Comparison of ENCODE assay signal across 8 cellular contexts in genomic region chr12:109880049-109880931, GRCh38. TPM values are rescaled to one million over a fixed set of nuclear protein-coding genes. Genes with fewer than 3 reads are reported as not detected.
DNase-seq lines count a peak whose midpoint lies in the region; ATAC-seq and TF ChIP-seq lines count a peak whose summit lies in the region.

Gene GLTP, minus strand, starts transcription at chr12:109880541. Its CDS starts 167 bp downstream, at chr12:109880374.

- H3K27me3 ChIP-seq in Caco-2 (replicated peaks; ENCODE audit: control insufficient read depth, insufficient read depth, low read length) (no peaks in the 10 kb centered on the region; the same call in 1 of the 2 replicates), HUES48 (ENCODE audit: control insufficient read depth, insufficient read depth, low read length) (0 out of 2 replicates have a peak, but pooled peaks cover 5% of the 10 kb centered on the region), OCI-LY1 (ENCODE audit: insufficient read depth, low read length) (no peaks in the 10 kb centered on the region), mucosa of rectum (ENCODE audit: control insufficient read depth in 2 of 2, insufficient read depth in 2 of 2, low read length in 2 of 2) (no peaks in the 10 kb centered on the region)

- H3K36me3 Mint-ChIP-seq in Caco-2 (ENCODE audit: insufficient read depth, unreplicated experiment): peaks cover 4% of the 10 kb centered on the region

- CTCF ChIA-PET in Caco-2 (lab: Charles Lee): interaction anchor here (1.5 kb wide), 1 partner anchor 35 kb away, joined by 5 read pairs; no protein-coding TSS in a partner anchor

- H3K4me1 ChIP-seq in Caco-2 (peaks cover 24% of the 10 kb centered on the region), HUES48 (ENCODE audit: control insufficient read depth, insufficient read depth, low read length) (peaks cover 38% of the 10 kb centered on the region), OCI-LY1 (ENCODE audit: insufficient read depth, low read length, severe bottlenecking) (peaks cover 22% of the 10 kb centered on the region), mucosa of rectum (ENCODE audit: control insufficient read depth in 2 of 2, insufficient read depth in 2 of 2, low read length in 2 of 2) (peaks cover 32 to 37% of the 10 kb centered on the region in 2 donors)

- peak; percentile 15 to 40 for TF ChIP-seq CTCF in Caco-2 (IDR thresholded peaks at IDR 0.05; ENCODE audit: insufficient read depth in 1 of 2, low read depth in 1 of 2, low read length in 1 of 2, severe bottlenecking in 1 of 2, unreplicated experiment in 1 of 2)
- TF ChIP-seq CTCF in OCI-LY1 (IDR thresholded peaks at IDR 0.05; ENCODE audit: low read length): no peak
- TF ChIP-seq CTCF in epithelial cell of proximal tubule (conservative IDR thresholded peaks at IDR 0.05; ENCODE audit: low read depth, low read length): peak; percentile 23

- H3F3A ChIP-seq in OCI-LY1 (ENCODE audit: insufficient read depth, low read length): no peaks in the 10 kb centered on the region

- no peaks in the 10 kb centered on the region for H3K9me3 Mint-ChIP-seq in Caco-2 (ENCODE audit: unreplicated experiment)

- H3K4me3 Mint-ChIP-seq in Caco-2 (ENCODE audit: unreplicated experiment): peak within 1 kb of the TSS; percentile 71

- peak; percentile 82 for ATAC-seq in GM21367 (IDR thresholded peaks at IDR 0.05; ENCODE audit: unreplicated experiment)

- no peaks in the 10 kb centered on the region for H3K9me2 ChIP-seq in OCI-LY1 (ENCODE audit: low read depth, low read length)

- no peaks in the 10 kb centered on the region for H3K27me3 Mint-ChIP-seq in Caco-2 (ENCODE audit: insufficient read depth, unreplicated experiment)

- H3K79me2 ChIP-seq in OCI-LY1 (ENCODE audit: insufficient read depth, low read length): no peaks in the 10 kb centered on the region

- H3K36me3 ChIP-seq in Caco-2 (ENCODE audit: control insufficient read depth, insufficient read depth, low read length): no peaks in the 10 kb centered on the region
- H3K36me3 ChIP-seq in HUES48 (ENCODE audit: control insufficient read depth, insufficient read depth, low read length): no peaks in the 10 kb centered on the region
- no peaks in the 10 kb centered on the region for H3K36me3 ChIP-seq in OCI-LY1 (ENCODE audit: insufficient read depth, low read length)
- H3K36me3 ChIP-seq in mucosa of rectum (ENCODE audit: control insufficient read depth in 2 of 2, insufficient read depth in 2 of 2, low read length in 2 of 2): no peaks in the 10 kb centered on the region

- POLR2A ChIA-PET in Caco-2 (lab: Charles Lee): no interaction called here

- peak within 1 kb of the TSS; percentile 87 for H3K27ac Mint-ChIP-seq in Caco-2 (ENCODE audit: unreplicated experiment)

- peak within 1 kb of the TSS; percentile 94 for H3K4me2 ChIP-seq in OCI-LY1 (ENCODE audit: low read length)

- intact Hi-C loops in Caco-2 (cut with micrococcal nuclease; ENCODE audit: unreplicated experiment): loop anchor here (1.0 kb wide), 2 partner anchors 27 to 75 kb away; no protein-coding TSS in a partner anchor

- H3K4me1 Mint-ChIP-seq in Caco-2 (ENCODE audit: low read depth, unreplicated experiment): peaks cover 30% of the 10 kb centered on the region

- BruUV-seq in Caco-2 (replicated peaks; lab: Mats Ljungman, UMichigan): no TSS peak

- no peaks in the 10 kb centered on the region for H4K20me1 ChIP-seq in OCI-LY1 (ENCODE audit: insufficient read depth, low read length)

- H2AFZ ChIP-seq in OCI-LY1 (ENCODE audit: low read length): no peak within 1 kb of the TSS

- H3K9ac ChIP-seq in HUES48 (ENCODE audit: low read depth, low read length) (peak within 1 kb of the TSS; percentile 70), OCI-LY1 (ENCODE audit: low read length) (peak within 1 kb of the TSS; percentile 73), mucosa of rectum (ENCODE audit: low read depth in 1 of 2, low read length in 2 of 2) (peak within 1 kb of the TSS; percentile 85 to 99)

- H3K4me3 ChIP-seq in Caco-2 (ENCODE audit: low read depth, low read length) (peak within 1 kb of the TSS; percentile 89), HUES48 (ENCODE audit: low read depth, low read length) (peak within 1 kb of the TSS; percentile 75), OCI-LY1 (ENCODE audit: low read depth, low read length, poor library complexity, severe bottlenecking) (peak within 1 kb of the TSS; percentile 73), epithelial cell of proximal tubule (ENCODE audit: low read depth, low read length) (peak within 1 kb of the TSS; percentile 73), mucosa of rectum (ENCODE audit: low read length in 2 of 2) (peak within 1 kb of the TSS; percentile 76 to 98)

- no peaks in the 10 kb centered on the region for H3K9me3 ChIP-seq in Caco-2
- no peaks in the 10 kb centered on the region for H3K9me3 ChIP-seq in HUES48 (ENCODE audit: control insufficient read depth, insufficient read depth, low read length)
- no peaks in the 10 kb centered on the region for H3K9me3 ChIP-seq in OCI-LY1 (ENCODE audit: low read length)
- no peaks in the 10 kb centered on the region for H3K9me3 ChIP-seq in mucosa of rectum (ENCODE audit: control insufficient read depth in 2 of 2, low read length in 2 of 2)

- peak; percentile 83 to 94 for DNase-seq in Caco-2
- peak; percentile 84 for DNase-seq in activated T-cell treated with anti-CD3 and anti-CD28 coated beads for 4 hours
- DNase-seq in epithelial cell of proximal tubule (ENCODE audit: low read depth): no peak
- peak; percentile 88 for DNase-seq in stimulated activated CD8-positive, alpha-beta memory T cell treated with anti-CD3 and anti-CD28 coated beads, Interleukin-4, amount 100 ng/mL, for 48 hours

- peak within 1 kb of the TSS; percentile 87 for H3K27ac ChIP-seq in HUES48 (ENCODE audit: low read depth, low read length)
- H3K27ac ChIP-seq in OCI-LY1 (ENCODE audit: low read depth, low read length, poor library complexity, severe bottlenecking): no peak within 1 kb of the TSS
- peak within 1 kb of the TSS; percentile 48 to 76 for H3K27ac ChIP-seq in mucosa of rectum (ENCODE audit: low read depth in 2 of 2, low read length in 2 of 2)

RNA-seq across cellular contexts. Expression of gene GLTP, which starts in this region (rescaled TPM):
- total RNA-seq in Caco-2 (2022) (12.2 and 14.9 TPM in 2 replicates), epithelial cell of proximal tubule (35.1 and 43.5 TPM in 2 replicates)
